24 cellular contexts compared by ENCODE assay signal in the genomic region with DNA sequence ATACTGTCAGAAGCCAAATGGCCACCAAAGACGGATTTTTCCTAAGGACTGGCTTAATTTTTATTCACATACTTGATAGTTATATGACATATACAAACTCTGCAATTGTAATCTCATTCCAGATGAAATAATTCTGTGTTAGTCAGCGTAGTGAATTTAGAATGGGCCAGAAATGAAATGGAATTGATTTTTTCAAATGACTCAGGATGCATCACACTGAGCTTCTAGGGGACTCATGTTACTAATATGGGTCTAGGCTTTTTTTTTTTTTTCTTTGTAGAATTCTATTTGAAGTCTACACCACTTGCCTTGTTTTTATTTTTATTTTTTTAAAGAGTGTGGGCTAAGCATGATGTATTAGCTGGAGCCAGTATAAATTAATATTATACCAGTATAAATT.
DNase-seq lines count a peak whose midpoint lies in the region; ATAC-seq and TF ChIP-seq lines count a peak whose summit lies in the region.
"Had no signal": no experiment of that assay in that cellular context is flagged by ENCODE, and none has a peak within 500 bp of the region (broad histone marks: within the 10 kb centered on the region; RNA-seq: fewer than 3 reads in every experiment).

No MANE protein-coding gene starts in this region.

- H3K4me1 ChIP-seq in foreskin keratinocyte (peaks cover 9% of the 10 kb centered on the region), esophagus squamous epithelium (no peaks in the 10 kb centered on the region), HAP-1 (no peaks in the 10 kb centered on the region)
- H3K4me1 ChIP-seq: Caco-2 had no signal

- H3K9me3 ChIP-seq in esophagus squamous epithelium, result no peaks in the 10 kb centered on the region
- no peaks in the 10 kb centered on the region for H3K9me3 ChIP-seq in HAP-1
- H3K9me3 ChIP-seq: Caco-2, mucosa of descending colon, ovary, spleen had no signal

- no peak overlapping the region for H3K4me3 Mint-ChIP-seq in natural killer cell
- H3K4me3 Mint-ChIP-seq: activated T-cell treated with anti-CD3 and anti-CD28 coated beads, Interleukin-2, amount 50 U/mL, for 72 hours; type B pancreatic cell had no signal

- H3K27ac ChIP-seq in foreskin keratinocyte (no peak overlapping the region), esophagus squamous epithelium (no peak overlapping the region)
- H3K27ac ChIP-seq: HL-60, ovary, SK-N-MC, spleen had no signal

- H3K9me3 Mint-ChIP-seq in natural killer cell, result no peaks in the 10 kb centered on the region
- H3K9me3 Mint-ChIP-seq: activated T-cell treated with anti-CD3 and anti-CD28 coated beads, Interleukin-2, amount 50 U/mL, for 72 hours; type B pancreatic cell had no signal

- TF ChIP-seq CTCF in foreskin keratinocyte (conservative IDR thresholded peaks at IDR 0.05) (no peak), esophagus squamous epithelium (IDR thresholded peaks at IDR 0.05) (no peak), natural killer cell (IDR thresholded peaks at IDR 0.05) (no peak)

- no peak overlapping the region for H3K27ac Mint-ChIP-seq in natural killer cell
- H3K27ac Mint-ChIP-seq: activated T-cell treated with anti-CD3 and anti-CD28 coated beads, Interleukin-2, amount 50 U/mL, for 72 hours; type B pancreatic cell had no signal

- peaks cover 8 to 11% of the 10 kb centered on the region in 2 donors for H3K4me1 Mint-ChIP-seq in natural killer cell

- in situ Hi-C loops in HAP-1 (cut with MboI; ENCODE audit: low sequenced_read_pairs), result no loop called here

- H3K27me3 ChIP-seq in foreskin keratinocyte (no peaks in the 10 kb centered on the region), esophagus squamous epithelium (no peaks in the 10 kb centered on the region), HAP-1 (ENCODE audit: low read depth) (no peaks in the 10 kb centered on the region)
- H3K27me3 ChIP-seq: ovary, spleen had no signal

- H3K36me3 ChIP-seq in esophagus squamous epithelium, result peaks cover 0 to 85% (median 3%) of the 10 kb centered on the region in 3 donors
- peaks cover 38% of the 10 kb centered on the region for H3K36me3 ChIP-seq in HAP-1 (replicated peaks)
- H3K36me3 ChIP-seq: ovary had no signal

- intact Hi-C loops in esophagus squamous epithelium (cut with DNase I), result no loop called here
- intact Hi-C loops in natural killer cell (cut with micrococcal nuclease), result no loop called here

- WGBS in esophagus squamous epithelium, 2 donors, result 61 to 86% methylated on average over 2 of the region's 2 CpGs

- H3K36me3 Mint-ChIP-seq in natural killer cell, result peaks cover 18% of the 10 kb centered on the region

- DNase-seq in AG08395 (ENCODE audit: low spot score) (peak; percentile 75), HPDE6-E6E7 (ENCODE audit: extremely low spot score) (peak; percentile 7), amniotic stem cell (lab: John Stamatoyannopoulos, UW) (peak; percentile 58), foreskin keratinocyte (peak; percentile 31 to 63), esophagus squamous epithelium (lab: John Stamatoyannopoulos, UW) (no peak), natural killer cell (no peak), HAP-1 (ENCODE audit: low spot score in 2 of 2) (no peak)
- no peak for DNase-seq in activated effector memory CD4-positive, alpha-beta T cell treated with Interleukin-2 at 50 U/mL for 16 hours
- DNase-seq: ACHN; activated CD4-positive, alpha-beta T cell treated with anti-CD3 and anti-CD28 coated beads, Interleukin-2, amount 50 U/mL, for 48 hours; activated T-cell treated with anti-CD3 and anti-CD28 coated beads, Interleukin-2, amount 50 U/mL, for 72 hours; Caco-2; erythroblast; GDM1; left colon; mucosa of descending colon; NCI-H1694 treated with DMSO at 0.1 percent for 48 hours; NCI-H446 treated with DMSO at 0.1 percent for 48 hours; ovary; spleen; stimulated activated naive CD4-positive, alpha-beta T cell had no signal

- H3K4me3 ChIP-seq in esophagus squamous epithelium, result no peak overlapping the region
- no peak overlapping the region for H3K4me3 ChIP-seq in HAP-1
- H3K4me3 ChIP-seq: mucosa of descending colon, ovary, SK-N-MC, spleen had no signal

- peak; percentile 74 for ATAC-seq in foreskin keratinocyte
- no peak for ATAC-seq in natural killer cell
- ATAC-seq: activated T-cell treated with anti-CD3 and anti-CD28 coated beads, Interleukin-2, amount 50 U/mL, for 72 hours; left colon; mucosa of descending colon had no signal

- no peaks in the 10 kb centered on the region for H3K27me3 Mint-ChIP-seq in natural killer cell (ENCODE audit: low read depth in 2 of 2)
- H3K27me3 Mint-ChIP-seq: type B pancreatic cell had no signal

- TF ChIP-seq POLR2A in esophagus squamous epithelium (IDR thresholded peaks at IDR 0.05), result no peak

Comparison
In these comparisons a context has a peak if more than half of its experiments do, and no peak if none do; other contexts are left out.
1. DNase-seq: peak in AG08395 (single experiment), HPDE6-E6E7 (single experiment), amniotic stem cell (single experiment) and foreskin keratinocyte (2 of 2); none in esophagus squamous epithelium (single experiment), natural killer cell (single experiment), HAP-1 (0 of 2) and activated effector memory CD4-positive, alpha-beta T cell treated with Interleukin-2 at 50 U/mL for 16 hours (single experiment).